ENCODE assay signal across 1 cellular context in genomic region chr22:20687356-20688172, GRCh38.
TF ChIP-seq lines count a peak whose summit lies in the region.

No MANE protein-coding gene starts in this region.

TF ChIP-seq in K562, 482 proteins besides CTCF, POLR2A, EP300 and RAD21 (continued from another document):
- peak; percentile 85; the same call in 1 of the 2 replicates for TF ChIP-seq ZBTB49 (CRISPR knock-in tag; IDR thresholded peaks at IDR 0.05; ENCODE audit: borderline replicate concordance)
- TF ChIP-seq RERE (CRISPR knock-in tag; IDR thresholded peaks at IDR 0.05; ENCODE audit: borderline replicate concordance): 0 out of 2 replicates have a peak, but pooled peaks have one; percentile 41
- 0 out of 2 replicates have a peak, but pooled peaks have one; percentile 20 for TF ChIP-seq ZNF511 (CRISPR knock-in tag; IDR thresholded peaks at IDR 0.05)
- TF ChIP-seq ZBTB33 (CRISPR knock-in tag; IDR thresholded peaks at IDR 0.05): peak; percentile 90
